Comparison of ENCODE assay signal across 13 cellular contexts in genomic region chrY:18669790-18670189, GRCh38.
DNase-seq lines count a peak whose midpoint lies in the region; ATAC-seq, FAIRE-seq and TF ChIP-seq lines count a peak whose summit lies in the region.
"Had no signal": no experiment of that assay in that cellular context is flagged by ENCODE, and none has a peak within 500 bp of the region (broad histone marks: within the 10 kb centered on the region; RNA-seq: fewer than 3 reads in every experiment).

No MANE protein-coding gene starts in this region.

- CTCF ChIA-PET in activated CD4-positive, alpha-beta memory T cell treated with anti-CD3 and anti-CD28 coated beads, Interleukin-2, amount 10 ng/mL, durations not matched to agents 7 days and 5 days (lab: Charles Lee): no interaction called here
- CTCF ChIA-PET in Calu3 (lab: Charles Lee): no interaction called here

- intact Hi-C loops in Calu3 (cut with micrococcal nuclease; ENCODE audit: unreplicated experiment): no loop called here

- no peaks in the 10 kb centered on the region for H3K27me3 Mint-ChIP-seq in activated CD4-positive, alpha-beta memory T cell treated with anti-CD3 and anti-CD28 coated beads, Interleukin-2, amount 10 ng/mL, durations not matched to agents 7 days and 5 days
- no peaks in the 10 kb centered on the region for H3K27me3 Mint-ChIP-seq in Calu3 (ENCODE audit: unreplicated experiment)

- BruUV-seq in Calu3 (replicated peaks; lab: Mats Ljungman, UMichigan): no TSS peak

- H3K4me1 Mint-ChIP-seq in activated CD4-positive, alpha-beta memory T cell treated with anti-CD3 and anti-CD28 coated beads, Interleukin-2, amount 10 ng/mL, durations not matched to agents 7 days and 5 days: peaks cover 7% of the 10 kb centered on the region
- H3K4me1 Mint-ChIP-seq in Calu3 (ENCODE audit: low read depth, unreplicated experiment): no peaks in the 10 kb centered on the region

- DNase-seq in NCI-H526 (lab: John Stamatoyannopoulos, UW) (peak; percentile 12 to 42), NCI-H526 treated with DMSO at 0.1 percent for 48 hours (lab: John Stamatoyannopoulos, UW) (no peak), GM18507 (ENCODE audit: extremely low spot score, insufficient read length, low read depth) (no peak), medulla oblongata (ENCODE audit: extremely low spot score) (peak; percentile 8), T1000 (lab: John Stamatoyannopoulos, UW) (no peak), Calu3 (no peak)
- peak; percentile 15 for DNase-seq in activated CD4-positive, alpha-beta memory T cell treated with anti-CD3 and anti-CD28 coated beads, Interleukin-2, amount 10 ng/mL, durations not matched to agents 7 days and 5 days
- DNase-seq: NCI-H1417 treated with DMSO at 0.1 percent for 48 hours, pancreas, SJCRH30 had no signal

- ATAC-seq in HG02973 (IDR thresholded peaks at IDR 0.05; ENCODE audit: unreplicated experiment): no peak
- ATAC-seq: esophagus mucosa, left lobe of liver, pancreas had no signal

- no peak overlapping the region for H3K4me3 Mint-ChIP-seq in activated CD4-positive, alpha-beta memory T cell treated with anti-CD3 and anti-CD28 coated beads, Interleukin-2, amount 10 ng/mL, durations not matched to agents 7 days and 5 days
- H3K4me3 Mint-ChIP-seq in Calu3 (ENCODE audit: low read depth, unreplicated experiment): no peak overlapping the region

- H3K27ac Mint-ChIP-seq in activated CD4-positive, alpha-beta memory T cell treated with anti-CD3 and anti-CD28 coated beads, Interleukin-2, amount 10 ng/mL, durations not matched to agents 7 days and 5 days: no peak overlapping the region
- H3K27ac Mint-ChIP-seq in Calu3 (ENCODE audit: unreplicated experiment): no peak overlapping the region

- H3K9me3 Mint-ChIP-seq in activated CD4-positive, alpha-beta memory T cell treated with anti-CD3 and anti-CD28 coated beads, Interleukin-2, amount 10 ng/mL, durations not matched to agents 7 days and 5 days: no peaks in the 10 kb centered on the region
- no peaks in the 10 kb centered on the region for H3K9me3 Mint-ChIP-seq in Calu3 (ENCODE audit: low read depth, unreplicated experiment)

- no peak for TF ChIP-seq CTCF in Calu3 (IDR thresholded peaks at IDR 0.05; ENCODE audit: unreplicated experiment)

- H3K36me3 Mint-ChIP-seq in activated CD4-positive, alpha-beta memory T cell treated with anti-CD3 and anti-CD28 coated beads, Interleukin-2, amount 10 ng/mL, durations not matched to agents 7 days and 5 days (ENCODE audit: low read depth): no peaks in the 10 kb centered on the region
- H3K36me3 Mint-ChIP-seq in Calu3 (ENCODE audit: insufficient read depth, unreplicated experiment): no peaks in the 10 kb centered on the region

- peak; percentile 60 for FAIRE-seq in GM18507 (lab: Jason Lieb, UNC)
- FAIRE-seq: pancreas had no signal

- POLR2A ChIA-PET in activated CD4-positive, alpha-beta memory T cell treated with anti-CD3 and anti-CD28 coated beads, Interleukin-2, amount 10 ng/mL, durations not matched to agents 7 days and 5 days (lab: Charles Lee): no interaction called here

Comparison
In these comparisons a context has a peak if more than half of its experiments do, and no peak if none do; other contexts are left out.
1. DNase-seq: peak in NCI-H526 (2 of 2), activated CD4-positive, alpha-beta memory T cell treated with anti-CD3 and anti-CD28 coated beads, Interleukin-2, amount 10 ng/mL, durations not matched to agents 7 days and 5 days (single experiment) and medulla oblongata (single experiment); none in NCI-H526 treated with DMSO at 0.1 percent for 48 hours (single experiment), GM18507 (single experiment), T1000 (single experiment) and Calu3 (single experiment).